ENCODE assay signal across 10 cellular contexts in genomic region chrX:154775611-154776349, GRCh38.
DNase-seq lines count a peak whose midpoint lies in the region; ATAC-seq and TF ChIP-seq lines count a peak whose summit lies in the region.
"Had no signal": no experiment of that assay in that cellular context is flagged by ENCODE, and none has a peak within 500 bp of the region (broad histone marks: within the 10 kb centered on the region; RNA-seq: fewer than 3 reads in every experiment).

No MANE protein-coding gene starts in this region.

- H3K4me3 Mint-ChIP-seq in stimulated activated effector memory CD8-positive, alpha-beta T cell treated with anti-CD3 and anti-CD28 coated beads, Interleukin-12 subunit alpha, Interleukin-12 subunit beta, amount 100 ng/mL, for 72 hours, result no peak overlapping the region
- H3K4me3 Mint-ChIP-seq: B cell had no signal

- peak; percentile 27 to 48 for ATAC-seq in activated CD4-positive, CD25-positive, alpha-beta regulatory T cell treated with anti-CD3 and anti-CD28 coated beads, Interleukin-2, amount 50 U/mL, for 24 hours
- ATAC-seq in stimulated activated effector memory CD8-positive, alpha-beta T cell treated with anti-CD3 and anti-CD28 coated beads, Interleukin-12 subunit alpha, Interleukin-12 subunit beta, amount 100 ng/mL, for 72 hours, result peak; percentile 87
- no peak for ATAC-seq in HG02938 (IDR thresholded peaks at IDR 0.05; ENCODE audit: unreplicated experiment)
- no peak for ATAC-seq in GM21360 (IDR thresholded peaks at IDR 0.05; ENCODE audit: unreplicated experiment)

- H3K27ac Mint-ChIP-seq in stimulated activated effector memory CD8-positive, alpha-beta T cell treated with anti-CD3 and anti-CD28 coated beads, Interleukin-12 subunit alpha, Interleukin-12 subunit beta, amount 100 ng/mL, for 72 hours, result peak overlapping the region; percentile 69
- H3K27ac Mint-ChIP-seq: B cell had no signal

- peaks cover 16% of the 10 kb centered on the region for H3K4me1 Mint-ChIP-seq in stimulated activated effector memory CD8-positive, alpha-beta T cell treated with anti-CD3 and anti-CD28 coated beads, Interleukin-12 subunit alpha, Interleukin-12 subunit beta, amount 100 ng/mL, for 72 hours
- H3K4me1 Mint-ChIP-seq: B cell had no signal

- no peak for DNase-seq in activated CD4-positive, CD25-positive, alpha-beta regulatory T cell treated with anti-CD3 and anti-CD28 coated beads, Interleukin-2, amount 50 U/mL, for 72 hours
- DNase-seq in activated CD4-positive, alpha-beta T cell treated with anti-CD3 and anti-CD28 coated beads for 48 hours, result peak; percentile 50
- DNase-seq in foreskin fibroblast, result peak; percentile 39 to 53
- peak in 1 of 2 donors; percentile 3 for DNase-seq in stimulated activated effector memory CD8-positive, alpha-beta T cell treated with anti-CD3 and anti-CD28 coated beads, Interleukin-12 subunit alpha, Interleukin-12 subunit beta, amount 100 ng/mL, for 72 hours (ENCODE audit: low spot score in 2 of 2)
- DNase-seq in NCI-H1092 treated with DMSO at 0.1 percent for 48 hours (lab: John Stamatoyannopoulos, UW), result no peak

- H3K9me3 Mint-ChIP-seq in stimulated activated effector memory CD8-positive, alpha-beta T cell treated with anti-CD3 and anti-CD28 coated beads, Interleukin-12 subunit alpha, Interleukin-12 subunit beta, amount 100 ng/mL, for 72 hours, result no peaks in the 10 kb centered on the region

- no peak overlapping the region for H3K4me3 ChIP-seq in foreskin fibroblast (ENCODE audit: low read depth in 1 of 2, low read length in 2 of 2)
- H3K4me3 ChIP-seq: hepatocyte had no signal

- H3K36me3 Mint-ChIP-seq in stimulated activated effector memory CD8-positive, alpha-beta T cell treated with anti-CD3 and anti-CD28 coated beads, Interleukin-12 subunit alpha, Interleukin-12 subunit beta, amount 100 ng/mL, for 72 hours, result peaks cover 77% of the 10 kb centered on the region

- TF ChIP-seq CTCF in foreskin fibroblast (IDR thresholded peaks at IDR 0.05; ENCODE audit: low read depth, low read length), result no peak

Comparison
In these comparisons a context has a peak if more than half of its experiments do, and no peak if none do; other contexts are left out.
1. ATAC-seq: peak in activated CD4-positive, CD25-positive, alpha-beta regulatory T cell treated with anti-CD3 and anti-CD28 coated beads, Interleukin-2, amount 50 U/mL, for 24 hours (2 of 2) and stimulated activated effector memory CD8-positive, alpha-beta T cell treated with anti-CD3 and anti-CD28 coated beads, Interleukin-12 subunit alpha, Interleukin-12 subunit beta, amount 100 ng/mL, for 72 hours (single experiment); none in HG02938 (single experiment) and GM21360 (single experiment).
2. DNase-seq: peak in activated CD4-positive, alpha-beta T cell treated with anti-CD3 and anti-CD28 coated beads for 48 hours (single experiment) and foreskin fibroblast (2 of 2); none in activated CD4-positive, CD25-positive, alpha-beta regulatory T cell treated with anti-CD3 and anti-CD28 coated beads, Interleukin-2, amount 50 U/mL, for 72 hours (single experiment) and NCI-H1092 treated with DMSO at 0.1 percent for 48 hours (single experiment).